Comparison of ENCODE assay signal across 8 cellular contexts in genomic region chr1:148081205-148081604, GRCh38.
DNase-seq lines count a peak whose midpoint lies in the region; ATAC-seq, FAIRE-seq and TF ChIP-seq lines count a peak whose summit lies in the region.
"Not testable (repeated sequence)": the region's sequence is repeated elsewhere in the genome, so short reads cannot be mapped to it uniquely, and the experiment has no call there.

No MANE protein-coding gene starts in this region.

- H3K27ac Mint-ChIP-seq in activated T-helper 17 cell treated with anti-CD3 and anti-CD28 coated beads, Interleukin-2, amount 50 U/mL, for 72 hours; naive B cell: not testable (repeated sequence)

- H3K4me1 Mint-ChIP-seq in activated T-helper 17 cell treated with anti-CD3 and anti-CD28 coated beads, Interleukin-2, amount 50 U/mL, for 72 hours; naive B cell: not testable (repeated sequence)

- not testable (repeated sequence) for H3K9me3 Mint-ChIP-seq in activated T-helper 17 cell treated with anti-CD3 and anti-CD28 coated beads, Interleukin-2, amount 50 U/mL, for 72 hours; naive B cell

- H3K4me1 ChIP-seq in heart left ventricle; thoracic aorta (ENCODE audit: control insufficient read depth in 1 of 2, low read depth in 2 of 2): not testable (repeated sequence)

- not testable (repeated sequence) for DNase-seq in RCC 7860 (ENCODE audit: low spot score); heart left ventricle; naive B cell; thoracic aorta (ENCODE audit: low spot score)

- not testable (repeated sequence) for H3K36me3 ChIP-seq in heart left ventricle, thoracic aorta

- H3K9me3 ChIP-seq in heart left ventricle, thoracic aorta: not testable (repeated sequence)

- not testable (repeated sequence) for H3K27me3 ChIP-seq in heart left ventricle; thoracic aorta (replicated peaks; ENCODE audit: insufficient read depth)

- intact Hi-C loops in heart left ventricle (cut with DNase I) = not testable (repeated sequence)

- not testable (repeated sequence) for H3K4me3 Mint-ChIP-seq in activated T-helper 17 cell treated with anti-CD3 and anti-CD28 coated beads, Interleukin-2, amount 50 U/mL, for 72 hours; naive B cell

- ATAC-seq in GM21515 (IDR thresholded peaks at IDR 0.05; ENCODE audit: unreplicated experiment) = peak; percentile 58
- peak; percentile 76 for ATAC-seq in HG02981 (IDR thresholded peaks at IDR 0.05; ENCODE audit: unreplicated experiment)
- peak; percentile 57 for ATAC-seq in activated T-helper 17 cell treated with anti-CD3 and anti-CD28 coated beads, Interleukin-2, amount 50 U/mL, for 72 hours (replicated peaks)
- peak in 3 of 4 donors; percentile 67 to 85 (median 77) for ATAC-seq in heart left ventricle
- peak; percentile 60 to 69 for ATAC-seq in naive B cell (ENCODE audit: low read depth in 2 of 2)
- ATAC-seq in thoracic aorta (ENCODE audit: insufficient number of reproducible peaks, low FRiP score, low read depth) = peak; percentile 76

- FAIRE-seq in G401.6 (lab: Jason Lieb, UNC) (peak; percentile 76), RCC 7860 (lab: Jason Lieb, UNC) (peak; percentile 56)

- not testable (repeated sequence) for H3K4me3 ChIP-seq in heart left ventricle, thoracic aorta

- not testable (repeated sequence) for H3K27me3 Mint-ChIP-seq in activated T-helper 17 cell treated with anti-CD3 and anti-CD28 coated beads, Interleukin-2, amount 50 U/mL, for 72 hours; naive B cell

- not testable (repeated sequence) for H3K27ac ChIP-seq in heart left ventricle, thoracic aorta

- H3K36me3 Mint-ChIP-seq in activated T-helper 17 cell treated with anti-CD3 and anti-CD28 coated beads, Interleukin-2, amount 50 U/mL, for 72 hours (ENCODE audit: low read depth); naive B cell: not testable (repeated sequence)

- not testable (repeated sequence) for TF ChIP-seq CTCF in heart left ventricle (IDR thresholded peaks at IDR 0.05); thoracic aorta (IDR thresholded peaks at IDR 0.05)

- no CpG with 5 or more reads among the region's 1 CpG for WGBS in heart left ventricle, 4 donors

- TF ChIP-seq POLR2A in heart left ventricle (IDR thresholded peaks at IDR 0.05) = not testable (repeated sequence)
